Comparison of ENCODE assay signal across 12 cellular contexts in the genomic region with DNA sequence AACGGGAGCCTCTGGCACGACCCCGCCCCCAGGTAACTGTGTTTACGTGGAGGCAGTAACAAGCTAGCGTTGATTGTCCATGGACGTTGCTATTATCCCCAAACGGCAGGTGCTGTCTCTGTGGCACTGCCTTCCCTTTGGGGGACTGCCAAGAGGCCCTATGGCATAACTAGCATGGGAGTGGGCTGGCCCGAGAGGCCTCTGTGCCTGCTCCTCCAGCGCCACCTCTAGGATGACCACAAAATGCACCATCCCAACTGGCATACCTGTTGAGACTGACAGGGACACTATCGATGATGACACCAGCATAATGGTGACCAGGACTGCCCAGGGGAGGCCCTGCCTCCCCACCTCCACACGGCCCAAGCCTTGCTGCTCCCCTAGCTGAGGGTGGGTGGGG. TPM values are rescaled to one million over a fixed set of nuclear protein-coding genes. Genes with fewer than 3 reads are reported as not detected.
DNase-seq lines count a peak whose midpoint lies in the region; ATAC-seq and TF ChIP-seq lines count a peak whose summit lies in the region.
"Had no signal": no experiment of that assay in that cellular context is flagged by ENCODE, and none has a peak within 500 bp of the region (broad histone marks: within the 10 kb centered on the region; RNA-seq: fewer than 3 reads in every experiment).

No MANE protein-coding gene starts in this region.

- TF ChIP-seq CTCF in BJ (IDR thresholded peaks at IDR 0.05; ENCODE audit: insufficient read depth, low read depth, low read length) (0 out of 2 replicates have a peak, but pooled peaks have one; percentile 3), epithelial cell of esophagus (IDR thresholded peaks at IDR 0.05; ENCODE audit: insufficient read depth, low read depth, low read length, missing control alignments) (peak; percentile 17)

- CTCF ChIA-PET in BJ (lab: Yijun Ruan, JAX), result no interaction called here

- ATAC-seq in HG03439 (IDR thresholded peaks at IDR 0.05; ENCODE audit: unreplicated experiment) (no peak), HG03520 (IDR thresholded peaks at IDR 0.05; ENCODE audit: unreplicated experiment) (no peak)

- H3K4me3 ChIP-seq in BJ (ENCODE audit: low read depth, low read length) (no peak overlapping the region), epithelial cell of esophagus (ENCODE audit: low read length) (no peak overlapping the region)
- H3K4me3 ChIP-seq: thyroid gland had no signal

- H3K36me3 ChIP-seq in BJ (ENCODE audit: control insufficient read depth, insufficient read depth, low read length), result peaks cover 6% of the 10 kb centered on the region; the same call in 1 of the 2 replicates

- no peak for DNase-seq in BJ (ENCODE audit: low read depth)
- DNase-seq in LHCN-M2 (ENCODE audit: low read depth), result peak; percentile 16
- DNase-seq in NCI-H774 (lab: John Stamatoyannopoulos, UW), result peak; percentile 93
- DNase-seq in epithelial cell of esophagus (ENCODE audit: low read depth), result no peak
- DNase-seq in Kasumi-1 (lab: John Stamatoyannopoulos, UW), result no peak
- no peak for DNase-seq in activated T-cell treated with anti-CD3 and anti-CD28 coated beads for 4 hours
- DNase-seq: activated T-cell treated with anti-CD3 and anti-CD28 coated beads, Interleukin-2, amount 50 U/mL, for 24 hours; NK-92 treated with Interleukin-12 subunit alpha and Interleukin-12 subunit beta, amount 100 ng/mL, for 24 hours; stimulated activated CD4-positive, alpha-beta T cell treated with anti-CD3 and anti-CD28 coated beads, Interleukin-4, amount 100 ng/mL, for 24 hours; thyroid gland had no signal

- no peaks in the 10 kb centered on the region for H3K27me3 ChIP-seq in BJ (ENCODE audit: control insufficient read depth, insufficient read depth, low read length)
- H3K27me3 ChIP-seq: thyroid gland had no signal

- POLR2A ChIA-PET in BJ (lab: Charles Lee), result no interaction called here

RNA-seq across cellular contexts. Expression of a gene that starts 1.5 kb away (rescaled TPM):
- polyA plus RNA-seq in BJ (2011; rRNA removed), result 0.44 and 1.1 TPM in 2 replicates
- polyA minus RNA-seq in BJ (2011; rRNA and poly(A)+ RNA removed), result 0.57 TPM in 1 of 2 replicates, not detected in the other
- 0.45 and 1.3 TPM in 2 replicates for total RNA-seq in LHCN-M2 (2014; rRNA removed)
- 5.6 TPM for polyA plus RNA-seq in LHCN-M2 (2012)

RNA-seq across cellular contexts. Expression of a gene that starts 11.9 kb away (rescaled TPM):
- 52.8 and 99.2 TPM in 2 replicates for polyA plus RNA-seq in BJ (2011; rRNA removed)
- 85.0 and 97.7 TPM in 2 replicates for polyA minus RNA-seq in BJ (2011; rRNA and poly(A)+ RNA removed)
- total RNA-seq in LHCN-M2 (2014; rRNA removed), result 83.6 and 86.6 TPM in 2 replicates
- polyA plus RNA-seq in LHCN-M2 (2012), result 96.0 TPM

RNA-seq across cellular contexts. Expression of a gene that starts 12.1 kb away (rescaled TPM):
- 455 and 598 TPM in 2 replicates for polyA plus RNA-seq in BJ (2011; rRNA removed)
- 101 and 160 TPM in 2 replicates for polyA minus RNA-seq in BJ (2011; rRNA and poly(A)+ RNA removed)
- 201 and 222 TPM in 2 replicates for total RNA-seq in LHCN-M2 (2014; rRNA removed)
- 385 TPM for polyA plus RNA-seq in LHCN-M2 (2012)

RNA-seq across cellular contexts. Expression of a gene that starts 18.3 kb away (rescaled TPM):
- 4.7 and 8.2 TPM in 2 replicates for polyA plus RNA-seq in BJ (2011; rRNA removed)
- 4.5 and 5.2 TPM in 2 replicates for polyA minus RNA-seq in BJ (2011; rRNA and poly(A)+ RNA removed)
- total RNA-seq in LHCN-M2 (2014; rRNA removed), result 5.0 and 9.7 TPM in 2 replicates
- polyA plus RNA-seq in LHCN-M2 (2012), result 6.4 TPM

RNA-seq across cellular contexts. Expression of a gene that starts 48.0 kb away (rescaled TPM):
- polyA plus RNA-seq in BJ (2011; rRNA removed), result 0.49 and 0.82 TPM in 2 replicates
- polyA minus RNA-seq in BJ (2011; rRNA and poly(A)+ RNA removed), result 0.41 and 0.43 TPM in 2 replicates
- total RNA-seq in LHCN-M2 (2014; rRNA removed), result 1.2 and 1.7 TPM in 2 replicates
- 0.61 TPM for polyA plus RNA-seq in LHCN-M2 (2012)

Comparison
In these comparisons a context has a peak if more than half of its experiments do, and no peak if none do; other contexts are left out.
1. DNase-seq: peak in LHCN-M2 (single experiment) and NCI-H774 (single experiment); none in BJ (single experiment), epithelial cell of esophagus (single experiment), Kasumi-1 (0 of 2) and activated T-cell treated with anti-CD3 and anti-CD28 coated beads for 4 hours (single experiment).